Comparison of ENCODE assay signal across 14 cellular contexts in genomic region chr1:84352298-84353106, GRCh38. TPM values are rescaled to one million over a fixed set of nuclear protein-coding genes. Genes with fewer than 3 reads are reported as not detected.
"Had no signal": no experiment of that assay in that cellular context is flagged by ENCODE, and none has a peak within 500 bp of the region (broad histone marks: within the 10 kb centered on the region; RNA-seq: fewer than 3 reads in every experiment).

No MANE protein-coding gene starts in this region.

- H3K4me3 Mint-ChIP-seq: stimulated activated effector memory CD8-positive, alpha-beta T cell treated with anti-CD3 and anti-CD28 coated beads, Interleukin-12 subunit alpha, Interleukin-12 subunit beta, amount 100 ng/mL, for 72 hours had no signal

- H3K27me3 ChIP-seq: gastroesophageal sphincter, right atrium auricular region, upper lobe of left lung had no signal

- H3K4me1 Mint-ChIP-seq: stimulated activated effector memory CD8-positive, alpha-beta T cell treated with anti-CD3 and anti-CD28 coated beads, Interleukin-12 subunit alpha, Interleukin-12 subunit beta, amount 100 ng/mL, for 72 hours had no signal

- H3K27ac Mint-ChIP-seq: activated T-helper 2 cell treated with anti-CD3 and anti-CD28 coated beads, Interferon-gamma antibody, Interleukin-2, Interleukin-4, amounts not matched to agents 10 μg/mL and 5 μg/mL and 100 μg/mL, durations not matched to agents 14 hours and 24 hours and 36 hours; stimulated activated effector memory CD8-positive, alpha-beta T cell treated with anti-CD3 and anti-CD28 coated beads, Interleukin-12 subunit alpha, Interleukin-12 subunit beta, amount 100 ng/mL, for 72 hours had no signal

- H3K27ac ChIP-seq: right atrium auricular region, upper lobe of left lung had no signal

- H3K36me3 Mint-ChIP-seq: stimulated activated effector memory CD8-positive, alpha-beta T cell treated with anti-CD3 and anti-CD28 coated beads, Interleukin-12 subunit alpha, Interleukin-12 subunit beta, amount 100 ng/mL, for 72 hours had no signal

- H3K4me3 ChIP-seq: gastroesophageal sphincter, right atrium auricular region, smooth muscle cell, upper lobe of left lung had no signal

- H3K9me3 Mint-ChIP-seq: activated T-helper 2 cell treated with anti-CD3 and anti-CD28 coated beads, Interferon-gamma antibody, Interleukin-2, Interleukin-4, amounts not matched to agents 10 μg/mL and 5 μg/mL and 100 μg/mL, durations not matched to agents 14 hours and 24 hours and 36 hours; stimulated activated effector memory CD8-positive, alpha-beta T cell treated with anti-CD3 and anti-CD28 coated beads, Interleukin-12 subunit alpha, Interleukin-12 subunit beta, amount 100 ng/mL, for 72 hours had no signal

- ATAC-seq: gastroesophageal sphincter; stimulated activated effector memory CD8-positive, alpha-beta T cell treated with anti-CD3 and anti-CD28 coated beads, Interleukin-12 subunit alpha, Interleukin-12 subunit beta, amount 100 ng/mL, for 72 hours had no signal

- DNase-seq: activated CD4-positive, alpha-beta T cell treated with anti-CD3 and anti-CD28 coated beads, Interleukin-2, amount 50 U/mL, for 1 hour; activated naive CD4-positive, alpha-beta T cell treated with anti-CD3 and anti-CD28 coated beads, Interleukin-2, amount 50 U/mL, for 16 hours; kidney; substantia nigra; upper lobe of left lung had no signal

RNA-seq across cellular contexts. Expression of gene DNASE2B, which starts 45.8 kb away (rescaled TPM):
- total RNA-seq: activated T-helper 2 cell treated with anti-CD3 and anti-CD28 coated beads, Interferon-gamma antibody, Interleukin-2, Interleukin-4, amounts not matched to agents 10 μg/mL and 5 μg/mL and 100 μg/mL, durations not matched to agents 14 hours and 24 hours and 36 hours; bronchial epithelial cell; gastroesophageal sphincter; kidney; myocyte; posterior vena cava; right atrium auricular region; smooth muscle cell; T-helper 2 cell treated with Interferon-gamma antibody and Interleukin-4, amounts not matched to agents 100 ng/mL and 5 ng/mL, for 36 hours had no signal

RNA-seq across cellular contexts. Expression of gene SAMD13, which starts 51.0 kb away (rescaled TPM):
- total RNA-seq: T-helper 2 cell treated with Interferon-gamma antibody and Interleukin-4, amounts not matched to agents 100 ng/mL and 5 ng/mL, for 36 hours had no signal
